ENCODE assay signal across 24 cellular contexts in genomic region chr6:109493865-109494264, GRCh38. TPM values are rescaled to one million over a fixed set of nuclear protein-coding genes. Genes with fewer than 3 reads are reported as not detected.
DNase-seq lines count a peak whose midpoint lies in the region; ATAC-seq and TF ChIP-seq lines count a peak whose summit lies in the region.
"Had no signal": no experiment of that assay in that cellular context is flagged by ENCODE, and none has a peak within 500 bp of the region (broad histone marks: within the 10 kb centered on the region; RNA-seq: fewer than 3 reads in every experiment).

No MANE protein-coding gene starts in this region.

- H3K23ac ChIP-seq in H9 (ENCODE audit: insufficient read length, low read depth, low read length), result no peak overlapping the region

- H2BK15ac ChIP-seq in H9 (ENCODE audit: low read depth, low read length), result no peak overlapping the region

- no peak overlapping the region for H2BK5ac ChIP-seq in H9 (ENCODE audit: insufficient read length, low read length)

- no peak overlapping the region for H2AFZ ChIP-seq in Karpas-422 (ENCODE audit: low read length)
- H2AFZ ChIP-seq in OCI-LY3 (ENCODE audit: low read depth, low read length), result no peak overlapping the region
- H2AFZ ChIP-seq in H9 (ENCODE audit: low read length), result no peak overlapping the region

- H3K36me3 ChIP-seq in Karpas-422 (ENCODE audit: insufficient read depth, low read length), result no peaks in the 10 kb centered on the region
- H3K36me3 ChIP-seq in OCI-LY3 (replicated peaks; ENCODE audit: low read depth, low read length), result no peaks in the 10 kb centered on the region
- H3K36me3 ChIP-seq: pancreas, tibial nerve had no signal

- DNase-seq in AML-193 (lab: John Stamatoyannopoulos, UW) (peak; percentile 80 to 84), Karpas-422 (peak; percentile 57), activated B cell treated with CpG ODN at 0.5 μM for 24 hours (no peak), retina (no peak), inferior parietal cortex (ENCODE audit: extremely low spot score) (no peak), H9 (no peak)
- DNase-seq: activated CD4-positive, CD25-positive, alpha-beta regulatory T cell; activated naive CD4-positive, alpha-beta T cell treated with anti-CD3 and anti-CD28 coated beads, Interleukin-2, amount 50 U/mL, for 16 hours; amygdala; effector CD8-positive, alpha-beta T cell; HCEC 1CT; NCI-H1092 treated with DMSO at 0.1 percent for 48 hours; NCI-H187 treated with DMSO at 0.1 percent for 48 hours; nephron progenitor cell; pancreas; small intestine; stimulated activated CD4-positive, alpha-beta T cell treated with anti-CD3 and anti-CD28 coated beads, Interleukin-2, amount 100 ng/mL, for 24 hours had no signal

- H3T11ph ChIP-seq in H9 (ENCODE audit: low read length), result no peak overlapping the region

- H2BK120ac ChIP-seq in H9 (ENCODE audit: low read depth, low read length, poor library complexity, severe bottlenecking), result no peak overlapping the region

- peak; percentile 62 for ATAC-seq in activated B cell treated with CpG ODN at 0.5 μM for 24 hours (ENCODE audit: low read depth)
- ATAC-seq in GM19452 (IDR thresholded peaks at IDR 0.05; ENCODE audit: unreplicated experiment), result no peak
- ATAC-seq: pancreas had no signal

- H3K9me3 ChIP-seq in Karpas-422 (ENCODE audit: low read length) (no peaks in the 10 kb centered on the region), OCI-LY3 (ENCODE audit: insufficient read depth, low read length) (no peaks in the 10 kb centered on the region), H9 (ENCODE audit: control insufficient read depth, low read depth, low read length) (no peaks in the 10 kb centered on the region)
- H3K9me3 ChIP-seq: pancreas, tibial nerve had no signal

- no peaks in the 10 kb centered on the region for H3K9me2 ChIP-seq in Karpas-422 (replicated peaks; ENCODE audit: insufficient read depth, low read length)

- H3K23me2 ChIP-seq in H9 (ENCODE audit: insufficient read length, low read depth, low read length, poor library complexity, severe bottlenecking), result no peaks in the 10 kb centered on the region

- H3K4me2 ChIP-seq in Karpas-422 (ENCODE audit: low read depth, low read length, poor library complexity, severe bottlenecking) (peak overlapping the region; percentile 30), OCI-LY3 (ENCODE audit: low read length) (peak overlapping the region; percentile 27), H9 (ENCODE audit: insufficient read depth, insufficient read length, low read length) (no peak overlapping the region)
- H3K4me2 ChIP-seq: KMS-11 had no signal

- H3K18ac ChIP-seq in H9 (ENCODE audit: insufficient read length, low read depth, low read length), result no peak overlapping the region

- H3K9me3 Mint-ChIP-seq in activated B cell treated with CpG ODN at 0.5 μM for 24 hours (no peaks in the 10 kb centered on the region), H9 (no peaks in the 10 kb centered on the region; a peak in 1 of 5 replicates)
- H3K9me3 Mint-ChIP-seq: nephron progenitor cell had no signal

- WGBS in H9 (ENCODE audit: extremely low coverage, insufficient read length, low lambda C conversion rate), result no CpG with 5 or more reads among the region's 1 CpG

- H3K27me3 Mint-ChIP-seq in activated B cell treated with CpG ODN at 0.5 μM for 24 hours, result no peaks in the 10 kb centered on the region
- peaks cover 3% of the 10 kb centered on the region; the same call in 1 of the 2 replicates for H3K27me3 Mint-ChIP-seq in H9 (ENCODE audit: low read depth)

- H3K4me3 ChIP-seq in Karpas-422 (ENCODE audit: low read length) (no peak overlapping the region), OCI-LY3 (ENCODE audit: low read length) (no peak overlapping the region)
- H3K4me3 ChIP-seq: pancreas, SK-N-MC, tibial nerve had no signal

- TF ChIP-seq CTCF in OCI-LY3 (IDR thresholded peaks at IDR 0.05; ENCODE audit: low read depth, low read length) (no peak), activated B cell treated with CpG ODN at 0.5 μM for 24 hours (IDR thresholded peaks at IDR 0.05) (no peak), H9 (conservative IDR thresholded peaks at IDR 0.05) (no peak)

- CTCF ChIA-PET in activated B cell treated with CpG ODN at 0.5 μM for 24 hours (lab: Charles Lee), result no interaction called here

- no peak overlapping the region for H2AK5ac ChIP-seq in H9 (ENCODE audit: insufficient read length, low read length)

- no peak overlapping the region for H4K8ac ChIP-seq in H9 (replicated peaks; ENCODE audit: insufficient read length, low read depth, low read length)

- intact Hi-C loops in activated B cell treated with CpG ODN at 0.5 μM for 24 hours (cut with micrococcal nuclease), result loop anchor here (1.0 kb wide), 1 partner anchor 11 kb away; the partner anchor contains the start of gene ZBTB24

- no peak overlapping the region for H4K91ac ChIP-seq in H9 (ENCODE audit: insufficient read length, low read depth, low read length)

- no peak overlapping the region for H3K4me3 Mint-ChIP-seq in activated B cell treated with CpG ODN at 0.5 μM for 24 hours
- H3K4me3 Mint-ChIP-seq in H9, result no peak overlapping the region; a peak in 1 of 5 replicates
- H3K4me3 Mint-ChIP-seq: nephron progenitor cell had no signal

- no peaks in the 10 kb centered on the region for H3K36me3 Mint-ChIP-seq in activated B cell treated with CpG ODN at 0.5 μM for 24 hours (ENCODE audit: low read depth)
- no peaks in the 10 kb centered on the region; a peak in 1 of 7 replicates for H3K36me3 Mint-ChIP-seq in H9 (ENCODE audit: insufficient read depth in 1 of 3, low read depth in 3 of 3)

- H3K4me1 ChIP-seq in Karpas-422 (ENCODE audit: low read length) (peaks cover 33% of the 10 kb centered on the region), OCI-LY3 (ENCODE audit: low read length) (peaks cover 10% of the 10 kb centered on the region), H9 (ENCODE audit: insufficient read depth, low read length) (peaks cover 11% of the 10 kb centered on the region)
- H3K4me1 ChIP-seq: pancreas had no signal

- H3K9ac ChIP-seq in Karpas-422 (ENCODE audit: low read length), result no peak overlapping the region
- H3K9ac ChIP-seq in OCI-LY3 (ENCODE audit: low read length), result no peak overlapping the region
- no peak overlapping the region for H3K9ac ChIP-seq in H9 (ENCODE audit: extremely low read depth, insufficient read length, low read length)
- H3K9ac ChIP-seq: KMS-11 had no signal

- no peak overlapping the region for H3K14ac ChIP-seq in H9 (ENCODE audit: insufficient read depth, low read length)

- H3K56ac ChIP-seq in H9 (ENCODE audit: insufficient read length, low read depth, low read length), result no peak overlapping the region

- H3K4me1 Mint-ChIP-seq in activated B cell treated with CpG ODN at 0.5 μM for 24 hours (peaks cover 19% of the 10 kb centered on the region), H9 (peaks cover 65 to 70% of the 10 kb centered on the region in 2 experiments)

- H3K27ac Mint-ChIP-seq in activated B cell treated with CpG ODN at 0.5 μM for 24 hours, result no peak overlapping the region
- no peak overlapping the region for H3K27ac Mint-ChIP-seq in H9
- H3K27ac Mint-ChIP-seq: nephron progenitor cell had no signal

- H3K79me1 ChIP-seq in H9 (ENCODE audit: insufficient read depth, low read depth, low read length, poor library complexity, severe bottlenecking), result no peaks in the 10 kb centered on the region

- H3K27ac ChIP-seq in Karpas-422 (ENCODE audit: low read length) (no peak overlapping the region), OCI-LY3 (ENCODE audit: low read length) (no peak overlapping the region), H9 (ENCODE audit: insufficient read length, low read depth, low read length) (no peak overlapping the region)
- H3K27ac ChIP-seq: epithelial cell of prostate, KMS-11, pancreas, RWPE1, SK-N-MC, tibial nerve had no signal

- H4K20me1 ChIP-seq in Karpas-422 (ENCODE audit: insufficient read depth, low read depth, low read length), result no peaks in the 10 kb centered on the region
- H4K20me1 ChIP-seq in OCI-LY3 (ENCODE audit: insufficient read depth, low read length), result no peaks in the 10 kb centered on the region
- no peaks in the 10 kb centered on the region for H4K20me1 ChIP-seq in H9 (ENCODE audit: control insufficient read depth, insufficient read depth, insufficient read length)

- POLR2A ChIA-PET in activated B cell treated with CpG ODN at 0.5 μM for 24 hours (lab: Charles Lee), result no interaction called here

- H2BK20ac ChIP-seq in H9 (ENCODE audit: low read depth, low read length, poor library complexity, severe bottlenecking), result no peak overlapping the region

- H3K4ac ChIP-seq in H9 (ENCODE audit: low read depth, low read length), result no peak overlapping the region

- H4K5ac ChIP-seq in H9 (ENCODE audit: insufficient read length, low read depth, low read length), result no peak overlapping the region

- H2BK12ac ChIP-seq in H9 (ENCODE audit: insufficient read length, low read depth, low read length), result no peak overlapping the region

- H3K27me3 ChIP-seq in Karpas-422 (ENCODE audit: low read length), result no peaks in the 10 kb centered on the region
- H3K27me3 ChIP-seq in OCI-LY3 (ENCODE audit: low read depth, low read length), result no peaks in the 10 kb centered on the region
- H3K27me3 ChIP-seq in H9 (ENCODE audit: insufficient read depth, low read length), result no peaks in the 10 kb centered on the region
- H3K27me3 ChIP-seq: pancreas, tibial nerve had no signal

- no peaks in the 10 kb centered on the region for H3K79me2 ChIP-seq in Karpas-422 (ENCODE audit: low read length)
- H3K79me2 ChIP-seq in OCI-LY3 (ENCODE audit: low read length), result no peaks in the 10 kb centered on the region
- no peaks in the 10 kb centered on the region for H3K79me2 ChIP-seq in H9 (ENCODE audit: insufficient read depth, low read length)

RNA-seq across cellular contexts. Expression of gene ZBTB24, which starts 10.8 kb away (rescaled TPM):
- 10.4 and 18.5 TPM in 2 replicates for total RNA-seq in Karpas-422 (2014; rRNA removed; shearing (Covaris generic); ENCODE audit: low replicate concordance)
- total RNA-seq in activated B cell treated with CpG ODN at 0.5 μM for 24 hours, result 22.8 and 25.4 TPM in 2 replicates
- 25.6 and 27.3 TPM in 2 replicates for total RNA-seq in H9 (2021)

RNA-seq across cellular contexts. Expression of gene MICAL1, which starts 38.3 kb away (rescaled TPM):
- 59.4 and 71.6 TPM in 2 replicates for total RNA-seq in Karpas-422 (2014; rRNA removed; shearing (Covaris generic); ENCODE audit: low replicate concordance)
- total RNA-seq in activated B cell treated with CpG ODN at 0.5 μM for 24 hours, result 104 and 120 TPM in 2 replicates
- total RNA-seq in H9 (2021), result 84.9 and 92.9 TPM in 2 replicates

RNA-seq across cellular contexts. Expression of gene SMPD2, which starts 53.3 kb away (rescaled TPM):
- 14.1 and 19.4 TPM in 2 replicates for total RNA-seq in Karpas-422 (2014; rRNA removed; shearing (Covaris generic); ENCODE audit: low replicate concordance)
- total RNA-seq in activated B cell treated with CpG ODN at 0.5 μM for 24 hours, result 24.9 and 28.2 TPM in 2 replicates
- 13.0 and 13.1 TPM in 2 replicates for total RNA-seq in H9 (2021)

RNA-seq across cellular contexts. Expression of gene PPIL6, which starts 53.4 kb away (rescaled TPM):
- total RNA-seq in Karpas-422 (2014; rRNA removed; shearing (Covaris generic); ENCODE audit: low replicate concordance), result 0.54 TPM in 1 of 2 replicates, not detected in the other
- total RNA-seq in activated B cell treated with CpG ODN at 0.5 μM for 24 hours (0.73 and 0.91 TPM in 2 replicates), H9 (2021) (0.26 and 1.0 TPM in 2 replicates)

Comparison
In these comparisons a context has a peak if more than half of its experiments do, and no peak if none do; other contexts are left out.
1. DNase-seq: peak in AML-193 (2 of 2) and Karpas-422 (single experiment); none in activated B cell treated with CpG ODN at 0.5 μM for 24 hours (single experiment), retina (single experiment), inferior parietal cortex (single experiment) and H9 (single experiment).